Comparison of ENCODE assay signal across 8 cellular contexts in the genomic region with DNA sequence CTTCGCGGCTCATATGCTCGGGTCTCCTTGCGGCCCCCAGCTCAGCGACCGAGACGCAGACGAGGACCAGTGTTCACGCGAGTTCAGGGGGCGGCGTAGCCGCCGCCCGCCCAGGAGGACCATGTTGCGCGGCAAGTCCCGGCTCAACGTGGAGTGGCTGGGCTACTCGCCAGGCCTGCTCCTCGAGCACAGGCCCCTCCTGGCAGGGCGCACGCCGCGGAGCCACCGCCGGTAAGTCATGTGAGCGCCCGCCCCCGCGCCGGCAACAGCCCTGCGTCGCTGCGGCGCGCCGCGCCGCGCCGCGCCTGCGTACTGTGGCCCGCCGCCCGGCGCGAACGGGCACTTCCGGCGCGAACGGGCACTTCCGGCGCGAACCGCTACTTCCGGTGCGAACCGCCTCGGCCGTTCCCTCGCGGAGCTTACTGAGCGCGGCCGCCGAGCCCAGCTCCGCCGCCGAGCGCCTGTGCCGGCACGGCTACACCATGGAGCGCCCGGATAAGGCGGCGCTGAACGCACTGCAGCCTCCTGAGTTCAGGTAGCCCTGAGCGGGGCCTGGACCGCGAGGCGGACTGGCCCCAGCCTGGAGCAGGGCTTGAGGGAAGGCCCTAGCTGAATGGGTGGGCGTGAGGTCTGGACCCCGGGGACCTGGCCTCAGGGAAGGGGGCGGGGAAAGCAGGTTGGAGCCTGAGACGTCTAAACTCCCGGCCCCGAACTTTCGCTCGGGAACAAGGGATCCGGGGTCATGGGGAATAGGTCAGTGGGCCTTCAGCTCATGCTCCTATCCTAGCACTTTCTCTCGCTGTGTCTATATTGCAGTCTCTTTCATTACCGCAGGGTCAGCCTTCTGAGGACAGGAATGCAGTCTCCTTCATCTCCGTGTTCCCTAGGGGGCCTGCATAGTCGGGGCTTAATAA. TPM values are rescaled to one million over a fixed set of nuclear protein-coding genes. Genes with fewer than 3 reads are reported as not detected.
DNase-seq lines count a peak whose midpoint lies in the region; ATAC-seq, FAIRE-seq and TF ChIP-seq lines count a peak whose summit lies in the region.

A gene with protein sequence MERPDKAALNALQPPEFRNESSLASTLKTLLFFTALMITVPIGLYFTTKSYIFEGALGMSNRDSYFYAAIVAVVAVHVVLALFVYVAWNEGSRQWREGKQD (plus strand): TSS at position 380 of the 914 bp plus-strand sequence. CDS start 103 bp downstream, at position 483.

- intact Hi-C loops in T-helper 1 cell treated with Interleukin-12 subunit alpha and Interleukin-12 subunit beta and Interleukin-4 antibody, amounts not matched to agents 30 ng/mL and 1 ng/mL, for 36 hours (cut with micrococcal nuclease), result loop anchor here (1.0 to 10.0 kb wide), 8 partner anchors 50 to 1456 kb away; a partner anchor contains a TSS
- intact Hi-C loops in left ventricle myocardium inferior (cut with micrococcal nuclease) (no loop called here), psoas muscle (cut with DNase I) (no loop called here)

- H3K27me3 ChIP-seq in left ventricle myocardium inferior (ENCODE audit: low read depth) (no peaks in the 10 kb centered on the region), psoas muscle (ENCODE audit: insufficient read depth in 3 of 3, low read length in 2 of 3) (no peaks in the 10 kb centered on the region)

- H3K4me1 ChIP-seq in left ventricle myocardium inferior, result peaks cover 49% of the 10 kb centered on the region
- no peaks in the 10 kb centered on the region for H3K4me1 ChIP-seq in psoas muscle
- H3K4me1 ChIP-seq in urinary bladder (ENCODE audit: insufficient read depth), result no peaks in the 10 kb centered on the region

- H3K9me3 ChIP-seq in left ventricle myocardium inferior (replicated peaks) (no peaks in the 10 kb centered on the region), psoas muscle (no peaks in the 10 kb centered on the region)

- peak within 1 kb of the TSS; percentile 83 for H3K4me3 ChIP-seq in left ventricle myocardium inferior
- peak within 1 kb of the TSS; percentile 84 for H3K4me3 ChIP-seq in psoas muscle
- H3K4me3 ChIP-seq in urinary bladder (ENCODE audit: low read depth, low read length), result peak within 1 kb of the TSS; percentile 75

- TF ChIP-seq POLR2A in GM12892 (IDR thresholded peaks at IDR 0.05; ENCODE audit: low read depth, low read length), result peak; percentile 78; the same call in 1 of the 2 replicates

- peak; percentile 57 for DNase-seq in GM12892 (ENCODE audit: insufficient read length)
- DNase-seq in NCI-H128 (lab: John Stamatoyannopoulos, UW; ENCODE audit: unreplicated experiment), result peak; percentile 53
- DNase-seq in amniotic epithelial cell (ENCODE audit: low read depth), result peak; percentile 78
- peak; percentile 91 for DNase-seq in left ventricle myocardium inferior
- peak; percentile 92 to 95 for DNase-seq in psoas muscle

- ATAC-seq in HG02759 (IDR thresholded peaks at IDR 0.05; ENCODE audit: unreplicated experiment), result peak; percentile 90
- ATAC-seq in psoas muscle, result peak; percentile 97 to 99 (median 98)

- peak; percentile 78 for FAIRE-seq in GM12892 (lab: Jason Lieb, UNC)

- no peak for TF ChIP-seq CTCF in left ventricle myocardium inferior (IDR thresholded peaks at IDR 0.05; ENCODE audit: borderline replicate concordance)
- no peak for TF ChIP-seq CTCF in psoas muscle (IDR thresholded peaks at IDR 0.05)

- 0 to 36% (median 0%) methylated on average over 30 to 88 of the region's 97 CpGs for WGBS in psoas muscle, 3 donors
- under 1% methylated on average over 95 of the region's 97 CpGs for WGBS in urinary bladder

- H3K36me3 ChIP-seq in left ventricle myocardium inferior, result no peaks in the 10 kb centered on the region
- no peaks in the 10 kb centered on the region for H3K36me3 ChIP-seq in psoas muscle (ENCODE audit: insufficient read depth in 1 of 2, low read depth in 1 of 2)
- H3K36me3 ChIP-seq in urinary bladder (ENCODE audit: insufficient read depth), result no peaks in the 10 kb centered on the region

- peak within 1 kb of the TSS; percentile 90 for H3K27ac ChIP-seq in left ventricle myocardium inferior (replicated peaks)
- H3K27ac ChIP-seq in psoas muscle, result peak within 1 kb of the TSS; percentile 96
- H3K27ac ChIP-seq in urinary bladder (ENCODE audit: low read depth), result peak within 1 kb of the TSS; percentile 95

RNA-seq across cellular contexts. Expression of the gene that starts here (rescaled TPM):
- 29.8 TPM for polyA plus RNA-seq in GM12892 (2012; ENCODE audit: missing spikeins)
- total RNA-seq in T-helper 1 cell treated with Interleukin-12 subunit alpha and Interleukin-12 subunit beta and Interleukin-4 antibody, amounts not matched to agents 30 ng/mL and 1 ng/mL, for 36 hours, result 36.1 and 36.3 TPM in 2 replicates
- 26.0 TPM for total RNA-seq in left ventricle myocardium inferior
- total RNA-seq in psoas muscle, result 10 to 100 TPM; 17.4 to 24.1 (median 20.6) TPM
- polyA plus RNA-seq in psoas muscle, result 10 to 100 TPM in 1 of 3 donors, 1 to 10 TPM in 2; 6.7 to 15.2 (median 8.4) TPM
- total RNA-seq in urinary bladder, result 59.1 TPM
- polyA plus RNA-seq in urinary bladder, result 7.2 TPM

Comparison
In these comparisons a context has a peak if more than half of its experiments do, and no peak if none do; other contexts are left out.
1. Peak in every context shown above with its lines: DNase-seq, ATAC-seq, H3K4me3 ChIP-seq and H3K27ac ChIP-seq.